Comparison of ENCODE assay signal across 24 cellular contexts in genomic region chr10:12396093-12396492, GRCh38.
"Had no signal": no experiment of that assay in that cellular context is flagged by ENCODE, and none has a peak within 500 bp of the region (broad histone marks: within the 10 kb centered on the region; RNA-seq: fewer than 3 reads in every experiment).

No MANE protein-coding gene starts in this region.

- H3K36me3 ChIP-seq: adrenal gland, breast epithelium, Peyer's patch, SJSA1 had no signal

- H3K4me3 ChIP-seq: adrenal gland, breast epithelium, MG63, Peyer's patch, SJSA1 had no signal

- H3K36me3 Mint-ChIP-seq: activated naive CD8-positive, alpha-beta T cell treated with anti-CD3 and anti-CD28 coated beads, Interleukin-2, amount 10 ng/mL, durations not matched to agents 7 days and 5 days had no signal

- H3K27me3 ChIP-seq: adrenal gland, breast epithelium, MG63, Peyer's patch, SJSA1 had no signal

- H3K4me3 Mint-ChIP-seq: activated CD4-positive, alpha-beta T cell treated with anti-CD3 and anti-CD28 coated beads, Interleukin-2, amount 10 ng/mL, durations not matched to agents 7 days and 5 days; activated CD8-positive, alpha-beta T cell treated with anti-CD3 and anti-CD28 coated beads, Interleukin-2, amount 10 ng/mL, durations not matched to agents 7 days and 5 days; activated naive CD4-positive, alpha-beta T cell treated with anti-CD3 and anti-CD28 coated beads, Interleukin-2, amount 10 ng/mL, durations not matched to agents 7 days and 5 days; activated naive CD8-positive, alpha-beta T cell treated with anti-CD3 and anti-CD28 coated beads, Interleukin-2, amount 10 ng/mL, durations not matched to agents 7 days and 5 days; activated T-cell treated with anti-CD3 and anti-CD28 coated beads, Interleukin-2, amount 50 U/mL, for 4 hours; T-helper 1 cell treated with Interleukin-12 subunit alpha and Interleukin-12 subunit beta and Interleukin-4 antibody, amounts not matched to agents 30 μg/mL and 1 μg/mL, for 36 hours had no signal

- ATAC-seq: activated CD8-positive, alpha-beta T cell treated with anti-CD3 and anti-CD28 coated beads, Interleukin-2, amount 10 ng/mL, durations not matched to agents 7 days and 5 days; activated T-cell treated with anti-CD3 and anti-CD28 coated beads, Interleukin-2, amount 50 U/mL, for 4 hours; SK-N-SH treated with all-trans-retinoic acid at 6 μM for 48 hours had no signal

- H3K4me1 Mint-ChIP-seq: activated CD4-positive, alpha-beta T cell treated with anti-CD3 and anti-CD28 coated beads, Interleukin-2, amount 10 ng/mL, durations not matched to agents 7 days and 5 days; activated naive CD4-positive, alpha-beta T cell treated with anti-CD3 and anti-CD28 coated beads, Interleukin-2, amount 10 ng/mL, durations not matched to agents 7 days and 5 days had no signal

- H3K27ac Mint-ChIP-seq: activated CD4-positive, alpha-beta T cell treated with anti-CD3 and anti-CD28 coated beads, Interleukin-2, amount 10 ng/mL, durations not matched to agents 7 days and 5 days; activated CD8-positive, alpha-beta T cell treated with anti-CD3 and anti-CD28 coated beads, Interleukin-2, amount 10 ng/mL, durations not matched to agents 7 days and 5 days; activated naive CD4-positive, alpha-beta T cell treated with anti-CD3 and anti-CD28 coated beads, Interleukin-2, amount 10 ng/mL, durations not matched to agents 7 days and 5 days; activated naive CD8-positive, alpha-beta T cell treated with anti-CD3 and anti-CD28 coated beads, Interleukin-2, amount 10 ng/mL, durations not matched to agents 7 days and 5 days; T-helper 1 cell treated with Interleukin-12 subunit alpha and Interleukin-12 subunit beta and Interleukin-4 antibody, amounts not matched to agents 30 μg/mL and 1 μg/mL, for 36 hours had no signal

- DNase-seq: activated CD4-positive, alpha-beta T cell treated with anti-CD3 and anti-CD28 coated beads, Interleukin-2, amount 10 ng/mL, durations not matched to agents 7 days and 5 days; activated CD4-positive, CD25-positive, alpha-beta regulatory T cell; activated CD8-positive, alpha-beta T cell treated with anti-CD3 and anti-CD28 coated beads, Interleukin-2, amount 10 ng/mL, durations not matched to agents 7 days and 5 days; activated gamma-delta T cell; activated naive CD4-positive, alpha-beta T cell treated with anti-CD3 and anti-CD28 coated beads, Interleukin-2, amount 10 ng/mL, durations not matched to agents 7 days and 5 days; activated naive CD8-positive, alpha-beta T cell treated with anti-CD3 and anti-CD28 coated beads, Interleukin-2, amount 10 ng/mL, durations not matched to agents 7 days and 5 days; activated T-cell treated with anti-CD3 and anti-CD28 coated beads, Interleukin-2, amount 50 U/mL, for 4 hours; caudate nucleus; NCI-H1105; NCI-H1436; NCI-H187; NCI-H2081; NCI-H510A treated with DMSO at 0.1 percent for 48 hours; NCI-H69; NK-92 treated with Interleukin-12 subunit alpha and Interleukin-12 subunit beta, amount 100 ng/mL, for 24 hours; Peyer's patch; SHP77 had no signal

- H3K9me3 ChIP-seq: adrenal gland, breast epithelium, MG63, Peyer's patch, SJSA1 had no signal

- H3K9me3 Mint-ChIP-seq: activated CD4-positive, alpha-beta T cell treated with anti-CD3 and anti-CD28 coated beads, Interleukin-2, amount 10 ng/mL, durations not matched to agents 7 days and 5 days; activated naive CD4-positive, alpha-beta T cell treated with anti-CD3 and anti-CD28 coated beads, Interleukin-2, amount 10 ng/mL, durations not matched to agents 7 days and 5 days; activated naive CD8-positive, alpha-beta T cell treated with anti-CD3 and anti-CD28 coated beads, Interleukin-2, amount 10 ng/mL, durations not matched to agents 7 days and 5 days; activated T-cell treated with anti-CD3 and anti-CD28 coated beads, Interleukin-2, amount 50 U/mL, for 4 hours; T-helper 1 cell treated with Interleukin-12 subunit alpha and Interleukin-12 subunit beta and Interleukin-4 antibody, amounts not matched to agents 30 μg/mL and 1 μg/mL, for 36 hours had no signal

- H3K27ac ChIP-seq: adrenal gland, breast epithelium, RWPE1, SJSA1 had no signal

- H3K4me1 ChIP-seq: adrenal gland, breast epithelium, Peyer's patch had no signal

- H3K27me3 Mint-ChIP-seq: activated CD4-positive, alpha-beta T cell treated with anti-CD3 and anti-CD28 coated beads, Interleukin-2, amount 10 ng/mL, durations not matched to agents 7 days and 5 days; activated naive CD4-positive, alpha-beta T cell treated with anti-CD3 and anti-CD28 coated beads, Interleukin-2, amount 10 ng/mL, durations not matched to agents 7 days and 5 days; activated naive CD8-positive, alpha-beta T cell treated with anti-CD3 and anti-CD28 coated beads, Interleukin-2, amount 10 ng/mL, durations not matched to agents 7 days and 5 days had no signal
